24 cellular contexts compared by ENCODE assay signal in genomic region chr4:109754093-109754857, GRCh38. TPM values are rescaled to one million over a fixed set of nuclear protein-coding genes. Genes with fewer than 3 reads are reported as not detected.
DNase-seq lines count a peak whose midpoint lies in the region; ATAC-seq and TF ChIP-seq lines count a peak whose summit lies in the region.
"Had no signal": no experiment of that assay in that cellular context is flagged by ENCODE, and none has a peak within 500 bp of the region (broad histone marks: within the 10 kb centered on the region; RNA-seq: fewer than 3 reads in every experiment).

No MANE protein-coding gene starts in this region.

- peak overlapping the region; percentile 13; the same call in 1 of the 2 replicates for H2AFZ ChIP-seq in DND-41 (ENCODE audit: low read depth, low read length)

- no peaks in the 10 kb centered on the region for H3K36me3 Mint-ChIP-seq in activated CD4-positive, alpha-beta T cell treated with anti-CD3 and anti-CD28 coated beads, Interleukin-2, amount 10 ng/mL, durations not matched to agents 24 days and 14 days (ENCODE audit: low read depth)
- H3K36me3 Mint-ChIP-seq in activated T-helper 17 cell treated with anti-CD3 and anti-CD28 coated beads, Interleukin-2, amount 50 U/mL, for 72 hours (ENCODE audit: low read depth): no peaks in the 10 kb centered on the region
- H3K36me3 Mint-ChIP-seq in natural killer cell: no peaks in the 10 kb centered on the region
- H3K36me3 Mint-ChIP-seq: activated naive CD4-positive, alpha-beta T cell treated with anti-CD3 and anti-CD28 coated beads, Interleukin-2, amount 50 U/mL, for 24 hours had no signal

- H3K36me3 ChIP-seq in DND-41 (ENCODE audit: insufficient read depth, low read length): no peaks in the 10 kb centered on the region

- H3K27me3 ChIP-seq in DND-41 (ENCODE audit: insufficient read depth, low read length, poor library complexity): peaks cover 5% of the 10 kb centered on the region
- H3K27me3 ChIP-seq: dorsolateral prefrontal cortex had no signal

- H3K27ac ChIP-seq in DND-41 (ENCODE audit: low read length): no peak overlapping the region
- H3K27ac ChIP-seq: dorsolateral prefrontal cortex had no signal

- H3K9me3 ChIP-seq in DND-41 (ENCODE audit: insufficient read depth, low read length, severe bottlenecking): no peaks in the 10 kb centered on the region

- no peak overlapping the region for H3K4me3 ChIP-seq in DND-41 (ENCODE audit: low read depth in 1 of 2, low read length in 2 of 2)
- H3K4me3 ChIP-seq: dorsolateral prefrontal cortex had no signal

- ATAC-seq in DND-41 (ENCODE audit: insufficient read depth, low read depth) (peak; percentile 49; the same call in 1 of the 3 replicates), natural killer cell (peak; percentile 43 to 57 (median 46)), GM21360 (IDR thresholded peaks at IDR 0.05; ENCODE audit: unreplicated experiment) (no peak)
- peak; percentile 78 for ATAC-seq in activated T-helper 17 cell treated with anti-CD3 and anti-CD28 coated beads, Interleukin-2, amount 50 U/mL, for 72 hours (replicated peaks)

- H3K27me3 Mint-ChIP-seq in activated CD4-positive, alpha-beta T cell treated with anti-CD3 and anti-CD28 coated beads, Interleukin-2, amount 10 ng/mL, durations not matched to agents 24 days and 14 days: peaks cover 7% of the 10 kb centered on the region
- peaks cover 7% of the 10 kb centered on the region for H3K27me3 Mint-ChIP-seq in activated T-helper 17 cell treated with anti-CD3 and anti-CD28 coated beads, Interleukin-2, amount 50 U/mL, for 72 hours
- H3K27me3 Mint-ChIP-seq in natural killer cell (ENCODE audit: low read depth in 2 of 2): peaks cover 4 to 8% of the 10 kb centered on the region in 2 donors
- H3K27me3 Mint-ChIP-seq: activated CD4-positive, alpha-beta T cell treated with anti-CD3 and anti-CD28 coated beads, Interleukin-2, amount 10 ng/mL, durations not matched to agents 7 days and 5 days; activated naive CD4-positive, alpha-beta T cell treated with anti-CD3 and anti-CD28 coated beads, Interleukin-2, amount 50 U/mL, for 24 hours had no signal

- H3K4me3 Mint-ChIP-seq in activated CD4-positive, alpha-beta T cell treated with anti-CD3 and anti-CD28 coated beads, Interleukin-2, amount 10 ng/mL, durations not matched to agents 24 days and 14 days: no peak overlapping the region
- no peak overlapping the region for H3K4me3 Mint-ChIP-seq in activated T-helper 17 cell treated with anti-CD3 and anti-CD28 coated beads, Interleukin-2, amount 50 U/mL, for 72 hours
- no peak overlapping the region for H3K4me3 Mint-ChIP-seq in natural killer cell
- H3K4me3 Mint-ChIP-seq: activated CD4-positive, alpha-beta T cell treated with anti-CD3 and anti-CD28 coated beads, Interleukin-2, amount 10 ng/mL, durations not matched to agents 7 days and 5 days; activated naive CD4-positive, alpha-beta T cell treated with anti-CD3 and anti-CD28 coated beads, Interleukin-2, amount 50 U/mL, for 24 hours; B cell; H9; T-helper 1 cell treated with Interleukin-12 subunit alpha and Interleukin-12 subunit beta and Interleukin-4 antibody, amounts not matched to agents 30 μg/mL and 1 μg/mL, for 36 hours had no signal

- H3K4me2 ChIP-seq in DND-41 (ENCODE audit: insufficient read depth, low read length): no peak overlapping the region

- DNase-seq in activated CD4-positive, alpha-beta T cell treated with anti-CD3 and anti-CD28 coated beads, Interleukin-2, amount 10 ng/mL, durations not matched to agents 24 days and 14 days: peak; percentile 65
- no peak for DNase-seq in activated CD4-positive, alpha-beta T cell treated with anti-CD3 and anti-CD28 coated beads, Interleukin-2, amount 50 U/mL, for 1 hour
- no peak for DNase-seq in DND-41
- DNase-seq in natural killer cell: no peak
- no peak for DNase-seq in HPDE6-E6E7 (ENCODE audit: extremely low spot score)
- no peak for DNase-seq in hypothalamus (lab: John Stamatoyannopoulos, UW)
- DNase-seq: activated CD4-positive, alpha-beta T cell treated with anti-CD3 and anti-CD28 coated beads, Interleukin-2, amount 10 ng/mL, durations not matched to agents 7 days and 5 days; COR-L47; DMS79; dorsolateral prefrontal cortex; H9; Karpas-422; kidney; mammary epithelial cell; NCI-H1092; NCI-H187 treated with DMSO at 0.1 percent for 48 hours; NCI-H2227 treated with DMSO at 0.1 percent for 48 hours; RPMI8226 had no signal

- no peak overlapping the region for H3K9ac ChIP-seq in DND-41 (ENCODE audit: low read depth, low read length)

- H3K27ac Mint-ChIP-seq in activated CD4-positive, alpha-beta T cell treated with anti-CD3 and anti-CD28 coated beads, Interleukin-2, amount 10 ng/mL, durations not matched to agents 24 days and 14 days: peak overlapping the region; percentile 48
- H3K27ac Mint-ChIP-seq in activated T-helper 17 cell treated with anti-CD3 and anti-CD28 coated beads, Interleukin-2, amount 50 U/mL, for 72 hours: no peak overlapping the region
- H3K27ac Mint-ChIP-seq in natural killer cell: no peak overlapping the region
- H3K27ac Mint-ChIP-seq: activated CD4-positive, alpha-beta T cell treated with anti-CD3 and anti-CD28 coated beads, Interleukin-2, amount 10 ng/mL, durations not matched to agents 7 days and 5 days; activated naive CD4-positive, alpha-beta T cell treated with anti-CD3 and anti-CD28 coated beads, Interleukin-2, amount 50 U/mL, for 24 hours; B cell; H9; T-helper 1 cell treated with Interleukin-12 subunit alpha and Interleukin-12 subunit beta and Interleukin-4 antibody, amounts not matched to agents 30 μg/mL and 1 μg/mL, for 36 hours had no signal

- no peaks in the 10 kb centered on the region for H3K9me3 Mint-ChIP-seq in activated CD4-positive, alpha-beta T cell treated with anti-CD3 and anti-CD28 coated beads, Interleukin-2, amount 10 ng/mL, durations not matched to agents 24 days and 14 days
- H3K9me3 Mint-ChIP-seq in activated T-helper 17 cell treated with anti-CD3 and anti-CD28 coated beads, Interleukin-2, amount 50 U/mL, for 72 hours: no peaks in the 10 kb centered on the region
- no peaks in the 10 kb centered on the region for H3K9me3 Mint-ChIP-seq in natural killer cell
- H3K9me3 Mint-ChIP-seq: activated CD4-positive, alpha-beta T cell treated with anti-CD3 and anti-CD28 coated beads, Interleukin-2, amount 10 ng/mL, durations not matched to agents 7 days and 5 days; activated naive CD4-positive, alpha-beta T cell treated with anti-CD3 and anti-CD28 coated beads, Interleukin-2, amount 50 U/mL, for 24 hours; H9; T-helper 1 cell treated with Interleukin-12 subunit alpha and Interleukin-12 subunit beta and Interleukin-4 antibody, amounts not matched to agents 30 μg/mL and 1 μg/mL, for 36 hours had no signal

- no peaks in the 10 kb centered on the region for H3K4me1 ChIP-seq in DND-41 (ENCODE audit: insufficient read depth, low read length)

- H3K79me2 ChIP-seq in DND-41 (ENCODE audit: insufficient read depth, low read length): no peaks in the 10 kb centered on the region

- TF ChIP-seq CTCF in DND-41 (IDR thresholded peaks at IDR 0.05; ENCODE audit: borderline replicate concordance, extremely low read depth, low read length, poor library complexity, severe bottlenecking): no peak
- TF ChIP-seq CTCF in natural killer cell (IDR thresholded peaks at IDR 0.05): no peak

- intact Hi-C loops in activated CD4-positive, alpha-beta T cell treated with anti-CD3 and anti-CD28 coated beads, Interleukin-2, amount 10 ng/mL, durations not matched to agents 24 days and 14 days (cut with micrococcal nuclease): loop anchor here (5.0 kb wide), 1 partner anchor 332 kb away; no protein-coding TSS in a partner anchor
- intact Hi-C loops in natural killer cell (cut with micrococcal nuclease): no loop called here

- H4K20me1 ChIP-seq in DND-41 (ENCODE audit: insufficient read depth, low read length): no peaks in the 10 kb centered on the region

- no peaks in the 10 kb centered on the region for H3K4me1 Mint-ChIP-seq in activated CD4-positive, alpha-beta T cell treated with anti-CD3 and anti-CD28 coated beads, Interleukin-2, amount 10 ng/mL, durations not matched to agents 24 days and 14 days
- no peaks in the 10 kb centered on the region for H3K4me1 Mint-ChIP-seq in activated T-helper 17 cell treated with anti-CD3 and anti-CD28 coated beads, Interleukin-2, amount 50 U/mL, for 72 hours
- no peaks in the 10 kb centered on the region for H3K4me1 Mint-ChIP-seq in natural killer cell
- H3K4me1 Mint-ChIP-seq: activated CD4-positive, alpha-beta T cell treated with anti-CD3 and anti-CD28 coated beads, Interleukin-2, amount 10 ng/mL, durations not matched to agents 7 days and 5 days; activated naive CD4-positive, alpha-beta T cell treated with anti-CD3 and anti-CD28 coated beads, Interleukin-2, amount 50 U/mL, for 24 hours; B cell; H9 had no signal

RNA-seq across cellular contexts. Expression of gene PLA2G12A, which starts 24.4 kb away (rescaled TPM):
- 9.0 and 11.4 TPM in 2 replicates for total RNA-seq in activated CD4-positive, alpha-beta T cell treated with anti-CD3 and anti-CD28 coated beads, Interleukin-2, amount 10 ng/mL, durations not matched to agents 24 days and 14 days
- total RNA-seq in activated T-helper 17 cell treated with anti-CD3 and anti-CD28 coated beads, Interleukin-2, amount 50 U/mL, for 72 hours: 10 to 100 TPM; 17.8 to 27.5 TPM
- total RNA-seq in natural killer cell: 10 to 100 TPM in 2 of 3 donors, 1 to 10 TPM in 1; 7.2 to 11.5 (median 10.1) TPM

RNA-seq across cellular contexts. Expression of gene CFI, which starts 47.5 kb away (rescaled TPM):
- not detected in 2 replicates for total RNA-seq in activated CD4-positive, alpha-beta T cell treated with anti-CD3 and anti-CD28 coated beads, Interleukin-2, amount 10 ng/mL, durations not matched to agents 24 days and 14 days
- not detected for total RNA-seq in activated T-helper 17 cell treated with anti-CD3 and anti-CD28 coated beads, Interleukin-2, amount 50 U/mL, for 72 hours
- total RNA-seq in natural killer cell: not detected
- total RNA-seq: activated CD4-positive, alpha-beta T cell treated with anti-CD3 and anti-CD28 coated beads, Interleukin-2, amount 10 ng/mL, durations not matched to agents 7 days and 5 days; astrocyte; B cell; H9 had no signal

RNA-seq across cellular contexts. Expression of gene CASP6, which starts 51.0 kb away (rescaled TPM):
- total RNA-seq in activated CD4-positive, alpha-beta T cell treated with anti-CD3 and anti-CD28 coated beads, Interleukin-2, amount 10 ng/mL, durations not matched to agents 24 days and 14 days: 19.3 and 23.6 TPM in 2 replicates
- total RNA-seq in activated T-helper 17 cell treated with anti-CD3 and anti-CD28 coated beads, Interleukin-2, amount 50 U/mL, for 72 hours: 10 to 100 TPM; 21.6 to 30.0 TPM
- 1 to 10 TPM; 3.4 to 6.0 (median 4.8) TPM for total RNA-seq in natural killer cell
